ENCODE assay signal across 34 cellular contexts in genomic region chr1:236200925-236201324, GRCh38.
"Had no signal": no experiment of that assay in that cellular context is flagged by ENCODE, and none has a peak within 500 bp of the region (broad histone marks: within the 10 kb centered on the region; RNA-seq: fewer than 3 reads in every experiment).

No MANE protein-coding gene starts in this region.

- H3K36me3 ChIP-seq: adrenal gland, brain microvascular endothelial cell, breast epithelium had no signal

- H3K4me3 ChIP-seq: adrenal gland, body of pancreas, breast epithelium had no signal

- H3K4me3 Mint-ChIP-seq: activated B cell treated with CpG ODN at 0.5 μM for 24 hours; activated CD4-positive, alpha-beta memory T cell treated with anti-CD3 and anti-CD28 coated beads for 36 hours; activated CD4-positive, alpha-beta T cell treated with anti-CD3 and anti-CD28 coated beads, Interleukin-2, amount 10 ng/mL, durations not matched to agents 24 days and 14 days; activated CD8-positive, alpha-beta T cell treated with anti-CD3 and anti-CD28 coated beads for 36 hours; activated naive CD4-positive, alpha-beta T cell treated with anti-CD3 and anti-CD28 coated beads for 36 hours; activated naive CD8-positive, alpha-beta T cell treated with anti-CD3 and anti-CD28 coated beads for 36 hours; activated T-cell treated with anti-CD3 and anti-CD28 coated beads, Interleukin-2, amount 50 U/mL, for 4 hours; activated T-cell treated with anti-CD3 and anti-CD28 coated beads, Interleukin-2, amount 50 U/mL, for 72 hours; activated T-helper 1 cell treated with anti-CD3 and anti-CD28 coated beads, Interleukin-12 subunit alpha, Interleukin-12 subunit beta, Interleukin-2, Interleukin-4 antibody, amounts not matched to agents 30 ng/mL and 10 ng/mL and 1 ng/mL, durations not matched to agents 14 hours and 24 hours and 36 hours; activated T-helper 17 cell treated with anti-CD3 and anti-CD28 coated beads, Interleukin-2, amount 50 U/mL, for 72 hours; T-helper 1 cell treated with Interleukin-12 subunit alpha and Interleukin-12 subunit beta and Interleukin-4 antibody, amounts not matched to agents 30 μg/mL and 1 μg/mL, for 36 hours; T-helper 2 cell treated with Interferon-gamma antibody and Interleukin-4, amounts not matched to agents 5 μg/mL and 100 μg/mL, for 36 hours had no signal

- H3K27me3 Mint-ChIP-seq: activated B cell treated with CpG ODN at 0.5 μM for 24 hours; activated CD4-positive, alpha-beta memory T cell treated with anti-CD3 and anti-CD28 coated beads for 36 hours; activated CD4-positive, alpha-beta T cell treated with anti-CD3 and anti-CD28 coated beads, Interleukin-2, amount 10 ng/mL, durations not matched to agents 24 days and 14 days; activated CD8-positive, alpha-beta T cell treated with anti-CD3 and anti-CD28 coated beads for 36 hours; activated naive CD8-positive, alpha-beta T cell treated with anti-CD3 and anti-CD28 coated beads for 36 hours; activated T-helper 17 cell treated with anti-CD3 and anti-CD28 coated beads, Interleukin-2, amount 50 U/mL, for 72 hours had no signal

- ATAC-seq: activated CD8-positive, alpha-beta T cell treated with anti-CD3 and anti-CD28 coated beads for 36 hours; activated naive CD4-positive, alpha-beta T cell treated with anti-CD3 and anti-CD28 coated beads, Interleukin-2, amount 50 U/mL, for 72 hours; activated T-cell treated with anti-CD3 and anti-CD28 coated beads, Interleukin-2, amount 50 U/mL, for 4 hours; activated T-cell treated with anti-CD3 and anti-CD28 coated beads, Interleukin-2, amount 50 U/mL, for 72 hours; activated T-helper 17 cell treated with anti-CD3 and anti-CD28 coated beads, Interleukin-2, amount 50 U/mL, for 72 hours; body of pancreas had no signal

- H3K4me1 Mint-ChIP-seq: activated B cell treated with CpG ODN at 0.5 μM for 24 hours; activated CD4-positive, alpha-beta T cell treated with anti-CD3 and anti-CD28 coated beads, Interleukin-2, amount 10 ng/mL, durations not matched to agents 24 days and 14 days; activated naive CD8-positive, alpha-beta T cell treated with anti-CD3 and anti-CD28 coated beads for 36 hours; activated T-helper 17 cell treated with anti-CD3 and anti-CD28 coated beads, Interleukin-2, amount 50 U/mL, for 72 hours had no signal

- H3K27ac ChIP-seq: adrenal gland, body of pancreas, brain microvascular endothelial cell, breast epithelium, VCaP had no signal

- H3K4me1 ChIP-seq: adrenal gland, body of pancreas, breast epithelium had no signal

- H3K27ac Mint-ChIP-seq: activated B cell treated with CpG ODN at 0.5 μM for 24 hours; activated CD4-positive, alpha-beta memory T cell treated with anti-CD3 and anti-CD28 coated beads for 36 hours; activated CD4-positive, alpha-beta T cell treated with anti-CD3 and anti-CD28 coated beads, Interleukin-2, amount 10 ng/mL, durations not matched to agents 24 days and 14 days; activated CD8-positive, alpha-beta T cell treated with anti-CD3 and anti-CD28 coated beads for 36 hours; activated naive CD4-positive, alpha-beta T cell treated with anti-CD3 and anti-CD28 coated beads for 36 hours; activated naive CD8-positive, alpha-beta T cell treated with anti-CD3 and anti-CD28 coated beads for 36 hours; activated T-cell treated with anti-CD3 and anti-CD28 coated beads, Interleukin-2, amount 50 U/mL, for 72 hours; activated T-helper 1 cell treated with anti-CD3 and anti-CD28 coated beads, Interleukin-12 subunit alpha, Interleukin-12 subunit beta, Interleukin-2, Interleukin-4 antibody, amounts not matched to agents 30 ng/mL and 10 ng/mL and 1 ng/mL, durations not matched to agents 14 hours and 24 hours and 36 hours; activated T-helper 17 cell treated with anti-CD3 and anti-CD28 coated beads, Interleukin-2, amount 50 U/mL, for 72 hours; T-helper 1 cell treated with Interleukin-12 subunit alpha and Interleukin-12 subunit beta and Interleukin-4 antibody, amounts not matched to agents 30 μg/mL and 1 μg/mL, for 36 hours; T-helper 2 cell treated with Interferon-gamma antibody and Interleukin-4, amounts not matched to agents 5 μg/mL and 100 μg/mL, for 36 hours had no signal

- H3K27me3 ChIP-seq: adrenal gland, body of pancreas, brain microvascular endothelial cell, breast epithelium had no signal

- DNase-seq: activated B cell treated with CpG ODN at 0.5 μM for 24 hours; activated CD4-positive, alpha-beta memory T cell treated with anti-CD3 and anti-CD28 coated beads for 36 hours; activated CD4-positive, alpha-beta T cell treated with anti-CD3 and anti-CD28 coated beads for 4 hours; activated CD4-positive, alpha-beta T cell treated with anti-CD3 and anti-CD28 coated beads, Interleukin-2, amount 10 ng/mL, durations not matched to agents 24 days and 14 days; activated CD4-positive, alpha-beta T cell treated with anti-CD3 and anti-CD28 coated beads, Interleukin-2, amount 50 U/mL, for 1 hour; activated CD4-positive, alpha-beta T cell treated with anti-CD3 and anti-CD28 coated beads, Interleukin-2, amount 50 U/mL, for 4 hours; activated CD4-positive, CD25-positive, alpha-beta regulatory T cell treated with anti-CD3 and anti-CD28 coated beads, Interleukin-2, amount 50 U/mL, for 72 hours; activated CD8-positive, alpha-beta memory T cell treated with anti-CD3 and anti-CD28 coated beads, Interleukin-2, amount 50 U/mL, for 4 hours; activated CD8-positive, alpha-beta T cell treated with anti-CD3 and anti-CD28 coated beads for 36 hours; activated effector memory CD4-positive, alpha-beta T cell treated with anti-CD3 and anti-CD28 coated beads, Interleukin-2, amount 50 U/mL, for 16 hours; activated gamma-delta T cell treated with Interleukin-2 at 50 U/mL for 16 hours; activated naive CD4-positive, alpha-beta T cell; activated naive CD4-positive, alpha-beta T cell treated with anti-CD3 and anti-CD28 coated beads for 36 hours; activated naive CD4-positive, alpha-beta T cell treated with anti-CD3 and anti-CD28 coated beads, Interleukin-2, amount 50 U/mL, for 16 hours; activated naive CD8-positive, alpha-beta T cell treated with anti-CD3 and anti-CD28 coated beads for 36 hours; activated T-cell treated with anti-CD3 and anti-CD28 coated beads for 4 hours; activated T-cell treated with anti-CD3 and anti-CD28 coated beads, Interleukin-2, amount 50 U/mL, for 1 hour; activated T-cell treated with anti-CD3 and anti-CD28 coated beads, Interleukin-2, amount 50 U/mL, for 4 hours; activated T-cell treated with anti-CD3 and anti-CD28 coated beads, Interleukin-2, amount 50 U/mL, for 72 hours; adrenal gland; amniotic stem cell; aorta; body of pancreas; brain microvascular endothelial cell; central memory CD4-positive, alpha-beta T cell; T-helper 2 cell; T-helper 9 cell had no signal
